Comparison of ENCODE assay signal across 36 cellular contexts in genomic region chr4:56042225-56042624, GRCh38.
"Had no signal": no experiment of that assay in that cellular context is flagged by ENCODE, and none has a peak within 500 bp of the region (broad histone marks: within the 10 kb centered on the region; RNA-seq: fewer than 3 reads in every experiment).

No MANE protein-coding gene starts in this region.

- H3K4me3 ChIP-seq: adrenal gland, ascending aorta, cardiac muscle cell had no signal

- H3K27ac Mint-ChIP-seq: activated CD4-positive, alpha-beta memory T cell treated with anti-CD3 and anti-CD28 coated beads for 36 hours; activated CD4-positive, alpha-beta T cell treated with anti-CD3 and anti-CD28 coated beads, Interleukin-2, amount 10 ng/mL, durations not matched to agents 24 days and 14 days; activated CD8-positive, alpha-beta T cell treated with anti-CD3 and anti-CD28 coated beads for 36 hours; activated naive CD4-positive, alpha-beta T cell treated with anti-CD3 and anti-CD28 coated beads for 36 hours; activated naive CD4-positive, alpha-beta T cell treated with anti-CD3 and anti-CD28 coated beads, Interleukin-2, amount 50 U/mL, for 72 hours; activated naive CD8-positive, alpha-beta T cell treated with anti-CD3 and anti-CD28 coated beads for 36 hours; activated T-cell treated with anti-CD3 and anti-CD28 coated beads, Interleukin-2, amount 50 U/mL, for 72 hours; activated T-helper 1 cell treated with anti-CD3 and anti-CD28 coated beads, Interleukin-12 subunit alpha, Interleukin-12 subunit beta, Interleukin-2, Interleukin-4 antibody, amounts not matched to agents 30 ng/mL and 10 ng/mL and 1 ng/mL, durations not matched to agents 14 hours and 24 hours and 36 hours; brain; T-helper 1 cell treated with Interleukin-12 subunit alpha and Interleukin-12 subunit beta and Interleukin-4 antibody, amounts not matched to agents 30 μg/mL and 1 μg/mL, for 36 hours; T-helper 2 cell treated with Interferon-gamma antibody and Interleukin-4, amounts not matched to agents 5 μg/mL and 100 μg/mL, for 36 hours had no signal

- H3K36me3 Mint-ChIP-seq: activated CD4-positive, alpha-beta memory T cell treated with anti-CD3 and anti-CD28 coated beads for 36 hours; activated naive CD4-positive, alpha-beta T cell treated with anti-CD3 and anti-CD28 coated beads, Interleukin-2, amount 50 U/mL, for 72 hours; activated naive CD8-positive, alpha-beta T cell treated with anti-CD3 and anti-CD28 coated beads for 36 hours; brain had no signal

- H3K9me3 Mint-ChIP-seq: activated B cell treated with CpG ODN at 0.5 μM for 24 hours; activated CD4-positive, alpha-beta memory T cell treated with anti-CD3 and anti-CD28 coated beads for 36 hours; activated CD4-positive, alpha-beta T cell treated with anti-CD3 and anti-CD28 coated beads, Interleukin-2, amount 10 ng/mL, durations not matched to agents 24 days and 14 days; activated CD8-positive, alpha-beta T cell treated with anti-CD3 and anti-CD28 coated beads for 36 hours; activated naive CD4-positive, alpha-beta T cell treated with anti-CD3 and anti-CD28 coated beads for 36 hours; activated naive CD4-positive, alpha-beta T cell treated with anti-CD3 and anti-CD28 coated beads, Interleukin-2, amount 50 U/mL, for 72 hours; activated naive CD8-positive, alpha-beta T cell treated with anti-CD3 and anti-CD28 coated beads for 36 hours; activated T-cell treated with anti-CD3 and anti-CD28 coated beads, Interleukin-2, amount 50 U/mL, for 4 hours; activated T-cell treated with anti-CD3 and anti-CD28 coated beads, Interleukin-2, amount 50 U/mL, for 72 hours; activated T-helper 1 cell treated with anti-CD3 and anti-CD28 coated beads, Interleukin-12 subunit alpha, Interleukin-12 subunit beta, Interleukin-2, Interleukin-4 antibody, amounts not matched to agents 30 ng/mL and 10 ng/mL and 1 ng/mL, durations not matched to agents 14 hours and 24 hours and 36 hours; activated T-helper 17 cell treated with anti-CD3 and anti-CD28 coated beads, Interleukin-2, amount 50 U/mL, for 72 hours; central memory CD8-positive, alpha-beta T cell; T-helper 1 cell treated with Interleukin-12 subunit alpha and Interleukin-12 subunit beta and Interleukin-4 antibody, amounts not matched to agents 30 μg/mL and 1 μg/mL, for 36 hours; T-helper 2 cell treated with Interferon-gamma antibody and Interleukin-4, amounts not matched to agents 5 μg/mL and 100 μg/mL, for 36 hours had no signal

- ATAC-seq: activated CD8-positive, alpha-beta T cell treated with anti-CD3 and anti-CD28 coated beads for 36 hours; activated naive CD4-positive, alpha-beta T cell treated with anti-CD3 and anti-CD28 coated beads, Interleukin-2, amount 50 U/mL, for 72 hours; activated T-cell treated with anti-CD3 and anti-CD28 coated beads, Interleukin-2, amount 50 U/mL, for 4 hours; activated T-cell treated with anti-CD3 and anti-CD28 coated beads, Interleukin-2, amount 50 U/mL, for 72 hours; activated T-helper 17 cell treated with anti-CD3 and anti-CD28 coated beads, Interleukin-2, amount 50 U/mL, for 72 hours had no signal

- H3K4me3 Mint-ChIP-seq: activated B cell treated with CpG ODN at 0.5 μM for 24 hours; activated CD4-positive, alpha-beta memory T cell treated with anti-CD3 and anti-CD28 coated beads for 36 hours; activated CD4-positive, alpha-beta T cell treated with anti-CD3 and anti-CD28 coated beads, Interleukin-2, amount 10 ng/mL, durations not matched to agents 24 days and 14 days; activated CD8-positive, alpha-beta T cell treated with anti-CD3 and anti-CD28 coated beads for 36 hours; activated naive CD4-positive, alpha-beta T cell treated with anti-CD3 and anti-CD28 coated beads for 36 hours; activated naive CD8-positive, alpha-beta T cell treated with anti-CD3 and anti-CD28 coated beads for 36 hours; activated T-cell treated with anti-CD3 and anti-CD28 coated beads, Interleukin-2, amount 50 U/mL, for 4 hours; activated T-cell treated with anti-CD3 and anti-CD28 coated beads, Interleukin-2, amount 50 U/mL, for 72 hours; activated T-helper 1 cell treated with anti-CD3 and anti-CD28 coated beads, Interleukin-12 subunit alpha, Interleukin-12 subunit beta, Interleukin-2, Interleukin-4 antibody, amounts not matched to agents 30 ng/mL and 10 ng/mL and 1 ng/mL, durations not matched to agents 14 hours and 24 hours and 36 hours; activated T-helper 17 cell treated with anti-CD3 and anti-CD28 coated beads, Interleukin-2, amount 50 U/mL, for 72 hours; brain; central memory CD8-positive, alpha-beta T cell; T-helper 1 cell treated with Interleukin-12 subunit alpha and Interleukin-12 subunit beta and Interleukin-4 antibody, amounts not matched to agents 30 μg/mL and 1 μg/mL, for 36 hours; T-helper 2 cell treated with Interferon-gamma antibody and Interleukin-4, amounts not matched to agents 5 μg/mL and 100 μg/mL, for 36 hours had no signal

- H3K4me1 Mint-ChIP-seq: activated CD4-positive, alpha-beta T cell treated with anti-CD3 and anti-CD28 coated beads, Interleukin-2, amount 10 ng/mL, durations not matched to agents 24 days and 14 days; activated naive CD8-positive, alpha-beta T cell treated with anti-CD3 and anti-CD28 coated beads for 36 hours; activated T-helper 17 cell treated with anti-CD3 and anti-CD28 coated beads, Interleukin-2, amount 50 U/mL, for 72 hours; brain; central memory CD8-positive, alpha-beta T cell had no signal

- H3K27ac ChIP-seq: adrenal gland, ascending aorta, cardiac muscle cell, VCaP had no signal

- H3K9me3 ChIP-seq: adrenal gland, ascending aorta had no signal

- DNase-seq: activated B cell treated with CpG ODN at 0.5 μM for 24 hours; activated CD4-positive, alpha-beta memory T cell treated with anti-CD3 and anti-CD28 coated beads for 36 hours; activated CD4-positive, alpha-beta T cell treated with anti-CD3 and anti-CD28 coated beads for 4 hours; activated CD4-positive, CD25-positive, alpha-beta regulatory T cell treated with anti-CD3 and anti-CD28 coated beads, Interleukin-2, amount 50 U/mL, for 72 hours; activated CD8-positive, alpha-beta memory T cell treated with anti-CD3 and anti-CD28 coated beads, Interleukin-2, amount 50 U/mL, for 4 hours; activated CD8-positive, alpha-beta T cell treated with anti-CD3 and anti-CD28 coated beads for 36 hours; activated effector memory CD4-positive, alpha-beta T cell treated with anti-CD3 and anti-CD28 coated beads, Interleukin-2, amount 50 U/mL, for 16 hours; activated gamma-delta T cell treated with Interleukin-2 at 50 U/mL for 16 hours; activated naive CD4-positive, alpha-beta T cell; activated naive CD4-positive, alpha-beta T cell treated with anti-CD3 and anti-CD28 coated beads for 36 hours; activated naive CD4-positive, alpha-beta T cell treated with anti-CD3 and anti-CD28 coated beads, Interleukin-2, amount 50 U/mL, for 16 hours; activated naive CD8-positive, alpha-beta T cell treated with anti-CD3 and anti-CD28 coated beads for 36 hours; activated T-cell treated with anti-CD3 and anti-CD28 coated beads for 4 hours; activated T-cell treated with anti-CD3 and anti-CD28 coated beads, Interleukin-2, amount 50 U/mL, for 1 hour; activated T-cell treated with anti-CD3 and anti-CD28 coated beads, Interleukin-2, amount 50 U/mL, for 4 hours; activated T-cell treated with anti-CD3 and anti-CD28 coated beads, Interleukin-2, amount 50 U/mL, for 72 hours; adrenal gland; amniotic stem cell; caudate nucleus; cerebellar nuclear complex; T-helper 1 cell; T-helper 2 cell; T-helper 9 cell had no signal

- H3K4me1 ChIP-seq: adrenal gland, ascending aorta had no signal

- H3K27me3 ChIP-seq: adrenal gland, ascending aorta, cardiac muscle cell had no signal

- H3K27me3 Mint-ChIP-seq: activated B cell treated with CpG ODN at 0.5 μM for 24 hours had no signal

- FAIRE-seq: bronchial epithelial cell, TTC549 had no signal

- H3K36me3 ChIP-seq: adrenal gland, ascending aorta, cardiac muscle cell had no signal
